ENCODE assay signal across 8 cellular contexts in the genomic region with DNA sequence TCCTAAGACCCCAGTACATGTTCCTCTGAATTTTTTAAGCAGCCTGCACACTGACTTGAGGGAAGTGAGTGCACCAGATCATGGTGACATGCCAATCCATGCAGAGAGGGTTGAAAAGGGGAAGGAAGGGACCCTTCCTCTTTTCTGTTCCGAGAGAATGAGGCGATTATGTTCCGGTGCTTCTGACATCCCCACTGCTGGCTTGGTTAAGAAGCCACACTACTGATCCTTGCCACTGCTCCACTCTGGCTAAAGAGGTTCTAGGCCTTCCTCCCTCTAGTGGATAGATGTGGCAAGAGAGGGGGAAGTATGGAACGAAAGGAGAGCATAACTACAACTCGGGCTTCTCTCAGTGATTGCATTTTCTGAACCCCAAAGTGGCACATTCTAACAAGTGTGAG. TPM values are rescaled to one million over a fixed set of nuclear protein-coding genes. Genes with fewer than 3 reads are reported as not detected.
DNase-seq lines count a peak whose midpoint lies in the region; ATAC-seq, FAIRE-seq and TF ChIP-seq lines count a peak whose summit lies in the region.

No MANE protein-coding gene starts in this region.

- H3K4me1 Mint-ChIP-seq in activated T-helper 17 cell treated with anti-CD3 and anti-CD28 coated beads, Interleukin-2, amount 50 U/mL, for 72 hours: peaks cover 12% of the 10 kb centered on the region
- H3K4me1 Mint-ChIP-seq in progenitor cell of endocrine pancreas (ENCODE audit: low read depth): peaks cover 14% of the 10 kb centered on the region

- TF ChIP-seq POLR2A in GM12892 (IDR thresholded peaks at IDR 0.05; ENCODE audit: low read depth, low read length): no peak

- TF ChIP-seq CTCF in AG10803 (conservative IDR thresholded peaks at IDR 0.05; ENCODE audit: low read length) (peak; percentile 92), progenitor cell of endocrine pancreas (IDR thresholded peaks at IDR 0.05; ENCODE audit: unreplicated experiment) (peak; percentile 69)

- FAIRE-seq in GM12892 (lab: Jason Lieb, UNC): peak; percentile 44

- H3K4me3 Mint-ChIP-seq in activated T-helper 17 cell treated with anti-CD3 and anti-CD28 coated beads, Interleukin-2, amount 50 U/mL, for 72 hours: peak overlapping the region; percentile 88
- H3K4me3 Mint-ChIP-seq in progenitor cell of endocrine pancreas (ENCODE audit: low read depth): peak overlapping the region; percentile 57

- H3K27ac Mint-ChIP-seq in activated T-helper 17 cell treated with anti-CD3 and anti-CD28 coated beads, Interleukin-2, amount 50 U/mL, for 72 hours: peak overlapping the region; percentile 69
- no peak overlapping the region for H3K27ac Mint-ChIP-seq in progenitor cell of endocrine pancreas

- no peaks in the 10 kb centered on the region for H3K27me3 Mint-ChIP-seq in activated T-helper 17 cell treated with anti-CD3 and anti-CD28 coated beads, Interleukin-2, amount 50 U/mL, for 72 hours
- peaks cover 6% of the 10 kb centered on the region for H3K27me3 Mint-ChIP-seq in progenitor cell of endocrine pancreas

- H3K9me3 Mint-ChIP-seq in activated T-helper 17 cell treated with anti-CD3 and anti-CD28 coated beads, Interleukin-2, amount 50 U/mL, for 72 hours: no peaks in the 10 kb centered on the region
- no peaks in the 10 kb centered on the region for H3K9me3 Mint-ChIP-seq in progenitor cell of endocrine pancreas (ENCODE audit: low read depth)

- DNase-seq in AG10803 (ENCODE audit: low read depth): peak; percentile 65
- peak; percentile 41 for DNase-seq in GM12892 (ENCODE audit: insufficient read length)
- peak; percentile 15 to 59 for DNase-seq in NCI-H526 (lab: John Stamatoyannopoulos, UW)
- DNase-seq in glomerular visceral epithelial cell (ENCODE audit: extremely low spot score): peak; percentile 68
- no peak for DNase-seq in progenitor cell of endocrine pancreas (ENCODE audit: low spot score, unreplicated experiment)

- ATAC-seq in HG03108 (IDR thresholded peaks at IDR 0.05; ENCODE audit: unreplicated experiment) (peak; percentile 42), HG02870 (IDR thresholded peaks at IDR 0.05; ENCODE audit: unreplicated experiment) (no peak)
- ATAC-seq in activated T-helper 17 cell treated with anti-CD3 and anti-CD28 coated beads, Interleukin-2, amount 50 U/mL, for 72 hours (replicated peaks): peak; percentile 45

- H3K4me3 ChIP-seq in AG10803 (ENCODE audit: low read length): no peak overlapping the region

- peaks cover 19% of the 10 kb centered on the region for H3K36me3 Mint-ChIP-seq in activated T-helper 17 cell treated with anti-CD3 and anti-CD28 coated beads, Interleukin-2, amount 50 U/mL, for 72 hours (ENCODE audit: low read depth)
- H3K36me3 Mint-ChIP-seq in progenitor cell of endocrine pancreas (ENCODE audit: insufficient read depth): no peaks in the 10 kb centered on the region

RNA-seq across cellular contexts. Expression of gene CYB5R1, which starts 1.8 kb away (rescaled TPM):
- polyA plus RNA-seq in GM12892 (2012; ENCODE audit: missing spikeins): 13.1 TPM
- total RNA-seq in activated T-helper 17 cell treated with anti-CD3 and anti-CD28 coated beads, Interleukin-2, amount 50 U/mL, for 72 hours: 10 to 100 TPM; 19.6 to 19.7 TPM
- total RNA-seq in progenitor cell of endocrine pancreas: 27.5 and 27.7 TPM in 2 replicates

RNA-seq across cellular contexts. Expression of gene ADIPOR1, which starts 10.8 kb away (rescaled TPM):
- 50.9 TPM for polyA plus RNA-seq in GM12892 (2012; ENCODE audit: missing spikeins)
- total RNA-seq in activated T-helper 17 cell treated with anti-CD3 and anti-CD28 coated beads, Interleukin-2, amount 50 U/mL, for 72 hours: 100 to 1,000 TPM in 1 of 2 donors, 10 to 100 TPM in 1; 71.0 to 102 TPM
- 41.5 and 45.7 TPM in 2 replicates for total RNA-seq in progenitor cell of endocrine pancreas

RNA-seq across cellular contexts. Expression of gene TMEM183A, which starts 38.3 kb away (rescaled TPM):
- 38.9 TPM for polyA plus RNA-seq in GM12892 (2012; ENCODE audit: missing spikeins)
- 10 to 100 TPM; 50.1 to 62.6 TPM for total RNA-seq in activated T-helper 17 cell treated with anti-CD3 and anti-CD28 coated beads, Interleukin-2, amount 50 U/mL, for 72 hours
- 74.3 and 77.4 TPM in 2 replicates for total RNA-seq in progenitor cell of endocrine pancreas

RNA-seq across cellular contexts. Expression of gene KLHL12, which starts 41.9 kb away (rescaled TPM):
- 30.6 TPM for polyA plus RNA-seq in GM12892 (2012; ENCODE audit: missing spikeins)
- total RNA-seq in activated T-helper 17 cell treated with anti-CD3 and anti-CD28 coated beads, Interleukin-2, amount 50 U/mL, for 72 hours: 10 to 100 TPM; 31.6 to 34.1 TPM
- 32.3 and 34.1 TPM in 2 replicates for total RNA-seq in progenitor cell of endocrine pancreas

RNA-seq across cellular contexts. Expression of gene PPFIA4, which starts 57.4 kb away (rescaled TPM):
- polyA plus RNA-seq in GM12892 (2012; ENCODE audit: missing spikeins): 19.8 TPM
- 100 to 1,000 TPM in 1 of 2 donors, 10 to 100 TPM in 1; 38.1 to 244 TPM for total RNA-seq in activated T-helper 17 cell treated with anti-CD3 and anti-CD28 coated beads, Interleukin-2, amount 50 U/mL, for 72 hours
- 0.87 and 1.2 TPM in 2 replicates for total RNA-seq in progenitor cell of endocrine pancreas
